ENCODE assay signal across 9 cellular contexts in the genomic region with DNA sequence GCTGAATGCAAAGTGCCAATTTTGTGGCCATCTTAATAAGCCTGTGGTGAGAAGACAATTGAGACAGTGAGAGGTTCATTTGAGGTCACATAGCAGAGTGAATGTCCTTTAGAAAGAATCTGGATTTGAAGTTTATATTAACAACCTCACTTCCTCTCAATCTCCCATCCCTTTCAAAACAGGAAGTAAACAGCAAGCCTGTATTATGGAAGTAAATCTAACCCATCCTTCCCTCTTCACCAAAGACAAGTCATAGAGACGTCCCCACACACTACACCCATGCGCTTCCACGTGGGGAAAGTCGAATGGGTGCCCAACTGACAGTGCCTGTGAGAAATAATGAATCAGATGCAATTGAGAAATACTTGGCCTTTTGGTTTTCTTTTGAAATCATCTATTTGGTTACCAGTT. TPM values are rescaled to one million over a fixed set of nuclear protein-coding genes. Genes with fewer than 3 reads are reported as not detected.
DNase-seq lines count a peak whose midpoint lies in the region; ATAC-seq and TF ChIP-seq lines count a peak whose summit lies in the region.
"Had no signal": no experiment of that assay in that cellular context is flagged by ENCODE, and none has a peak within 500 bp of the region (broad histone marks: within the 10 kb centered on the region; RNA-seq: fewer than 3 reads in every experiment).

No MANE protein-coding gene starts in this region.

- H3K27ac ChIP-seq in KOPT-K1 (ENCODE audit: low read depth, low read length, poor library complexity, severe bottlenecking) (peak overlapping the region; percentile 45), vagina (no peak overlapping the region)
- H3K27ac ChIP-seq: suprapubic skin had no signal

- DNase-seq in activated CD8-positive, alpha-beta memory T cell treated with anti-CD3 and anti-CD28 coated beads for 4 hours (ENCODE audit: low read depth in 2 of 2) = peak; percentile 13 to 24
- DNase-seq in iris pigment epithelial cell (ENCODE audit: low read depth) = peak; percentile 83
- DNase-seq in stimulated activated CD8-positive, alpha-beta memory T cell treated with anti-CD3 and anti-CD28 coated beads, Interleukin-2, amount 100 ng/mL, for 48 hours (ENCODE audit: low read depth in 2 of 2) = peak; percentile 28 to 49
- no peak for DNase-seq in vagina (ENCODE audit: extremely low spot score in 2 of 2)
- no peak for DNase-seq in NCI-H2171 (lab: John Stamatoyannopoulos, UW)

- no peak overlapping the region for H3K4me3 ChIP-seq in vagina
- H3K4me3 ChIP-seq: suprapubic skin had no signal

- H3K36me3 ChIP-seq in KOPT-K1 (ENCODE audit: insufficient read depth, low read length) (no peaks in the 10 kb centered on the region), vagina (no peaks in the 10 kb centered on the region)
- H3K36me3 ChIP-seq: suprapubic skin had no signal

- H3K27me3 ChIP-seq in vagina = no peaks in the 10 kb centered on the region
- H3K27me3 ChIP-seq: suprapubic skin had no signal

- TF ChIP-seq POLR2A in vagina (IDR thresholded peaks at IDR 0.05) = no peak

- no peak for TF ChIP-seq CTCF in vagina (IDR thresholded peaks at IDR 0.05)

- ATAC-seq in GM18519 (IDR thresholded peaks at IDR 0.05; ENCODE audit: low FRiP score, unreplicated experiment) (no peak), GM21717 (IDR thresholded peaks at IDR 0.05; ENCODE audit: unreplicated experiment) (no peak)

- intact Hi-C loops in vagina (cut with DNase I) = no loop called here

- no peaks in the 10 kb centered on the region for H3K9me3 ChIP-seq in KOPT-K1 (ENCODE audit: insufficient read depth, low read length, poor library complexity, severe bottlenecking)
- H3K9me3 ChIP-seq in vagina = no peaks in the 10 kb centered on the region
- H3K9me3 ChIP-seq: suprapubic skin had no signal

- H3K4me1 ChIP-seq in vagina = no peaks in the 10 kb centered on the region

RNA-seq across cellular contexts. Expression of a gene that starts 28.8 kb away (rescaled TPM):
- 122 TPM for total RNA-seq in vagina

RNA-seq across cellular contexts. Expression of a gene that starts 49.1 kb away (rescaled TPM):
- total RNA-seq in vagina = 16.0 TPM

RNA-seq across cellular contexts. Expression of a gene that starts 49.5 kb away (rescaled TPM):
- 9.6 TPM for total RNA-seq in vagina

Comparison
In these comparisons a context has a peak if more than half of its experiments do, and no peak if none do; other contexts are left out.
1. DNase-seq: peak in activated CD8-positive, alpha-beta memory T cell treated with anti-CD3 and anti-CD28 coated beads for 4 hours (2 of 2), iris pigment epithelial cell (single experiment) and stimulated activated CD8-positive, alpha-beta memory T cell treated with anti-CD3 and anti-CD28 coated beads, Interleukin-2, amount 100 ng/mL, for 48 hours (2 of 2); none in vagina (0 of 2) and NCI-H2171 (single experiment).